Comparison of ENCODE assay signal across 17 cellular contexts in genomic region chr17:79802736-79803420, GRCh38. TPM values are rescaled to one million over a fixed set of nuclear protein-coding genes. Genes with fewer than 3 reads are reported as not detected.
DNase-seq lines count a peak whose midpoint lies in the region; ATAC-seq, FAIRE-seq and TF ChIP-seq lines count a peak whose summit lies in the region.
"Had no signal": no experiment of that assay in that cellular context is flagged by ENCODE, and none has a peak within 500 bp of the region (broad histone marks: within the 10 kb centered on the region; RNA-seq: fewer than 3 reads in every experiment).

No MANE protein-coding gene starts in this region.

- H4K20me1 ChIP-seq in Loucy (ENCODE audit: insufficient read depth, low read length, poor library complexity, severe bottlenecking) (no peaks in the 10 kb centered on the region), endothelial cell of umbilical vein (replicated peaks; ENCODE audit: control insufficient read depth, extremely low read depth, insufficient read depth, low read length) (no peaks in the 10 kb centered on the region), smooth muscle cell (ENCODE audit: low read depth) (no peaks in the 10 kb centered on the region)

- TF ChIP-seq POLR2A in endothelial cell of umbilical vein (IDR thresholded peaks at IDR 0.05; ENCODE audit: low read depth, low read length): no peak

- no peak for ATAC-seq in GM18511 (IDR thresholded peaks at IDR 0.05; ENCODE audit: unreplicated experiment)
- ATAC-seq: foreskin keratinocyte, psoas muscle, SK-N-SH treated with all-trans-retinoic acid at 6 μM for 48 hours had no signal

- POLR2A ChIA-PET in endothelial cell of umbilical vein (lab: Charles Lee): no interaction called here

- peaks cover 71% of the 10 kb centered on the region for H3K4me1 ChIP-seq in Loucy (ENCODE audit: insufficient read depth, low read length, poor library complexity, severe bottlenecking)
- peaks cover 9% of the 10 kb centered on the region for H3K4me1 ChIP-seq in endothelial cell of umbilical vein (ENCODE audit: control insufficient read depth, extremely low read depth, insufficient read depth, low read length)
- peaks cover 41% of the 10 kb centered on the region for H3K4me1 ChIP-seq in smooth muscle cell (ENCODE audit: low read depth)
- H3K4me1 ChIP-seq: foreskin keratinocyte had no signal

- H3K9me3 ChIP-seq in Loucy (ENCODE audit: insufficient read depth, low read depth, low read length) (no peaks in the 10 kb centered on the region), endothelial cell of umbilical vein (replicated peaks; ENCODE audit: control insufficient read depth, insufficient read depth, low read length) (no peaks in the 10 kb centered on the region), smooth muscle cell (replicated peaks; ENCODE audit: low read depth) (no peaks in the 10 kb centered on the region)
- H3K9me3 ChIP-seq: psoas muscle had no signal

- H3K4me2 ChIP-seq in Loucy (ENCODE audit: low read depth, low read length, poor library complexity, severe bottlenecking) (peak overlapping the region; percentile 94), endothelial cell of umbilical vein (ENCODE audit: insufficient read depth, low read length) (no peak overlapping the region), smooth muscle cell (peak overlapping the region; percentile 44)

- H3K27me3 ChIP-seq in Loucy (ENCODE audit: insufficient read depth, low read length, poor library complexity, severe bottlenecking) (no peaks in the 10 kb centered on the region), endothelial cell of umbilical vein (ENCODE audit: control insufficient read depth in 2 of 2, insufficient read depth in 2 of 2, low read length in 2 of 2) (peaks cover 91 to 100% of the 10 kb centered on the region in 2 experiments), smooth muscle cell (ENCODE audit: low read depth) (peaks cover 100% of the 10 kb centered on the region)

- H3K4me3 ChIP-seq in Loucy (ENCODE audit: low read length, poor library complexity, severe bottlenecking) (peak overlapping the region; percentile 72), endothelial cell of umbilical vein (replicated peaks in 1 of 3; ENCODE audit: insufficient read depth in 1 of 3, low read depth in 1 of 3, low read length in 3 of 3) (no peak overlapping the region), smooth muscle cell (no peak overlapping the region)
- H3K4me3 ChIP-seq: psoas muscle had no signal

- CTCF ChIA-PET in activated naive CD4-positive, alpha-beta T cell treated with anti-CD3 and anti-CD28 coated beads, Interleukin-2, amount 10 ng/mL, durations not matched to agents 7 days and 5 days (lab: Charles Lee): interaction anchor here (1.1 to 2.0 kb wide), 2 partner anchors 37 to 39 kb away, joined by 5 to 7 read pairs; partner anchors contain the start of gene CBX4
- CTCF ChIA-PET in activated naive CD4-positive, alpha-beta T cell treated with anti-CD3 and anti-CD28 coated beads for 36 hours (lab: Charles Lee): interaction anchor here (1.1 kb wide), 1 partner anchor 39 kb away, joined by 3 read pairs; no protein-coding TSS in a partner anchor
- CTCF ChIA-PET in endothelial cell of umbilical vein (lab: Charles Lee): interaction anchor here (1.1 to 2.5 kb wide), 4 partner anchors 9 to 32 kb away, joined by 5 to 9 read pairs (median 7); no protein-coding TSS in a partner anchor

- H2AFZ ChIP-seq in Loucy (ENCODE audit: low read length): no peak overlapping the region
- no peak overlapping the region for H2AFZ ChIP-seq in endothelial cell of umbilical vein (ENCODE audit: low read depth, low read length)
- no peak overlapping the region for H2AFZ ChIP-seq in smooth muscle cell (ENCODE audit: low read depth)

- H3K4me3 Mint-ChIP-seq in activated naive CD4-positive, alpha-beta T cell treated with anti-CD3 and anti-CD28 coated beads, Interleukin-2, amount 10 ng/mL, durations not matched to agents 7 days and 5 days: no peak overlapping the region
- no peak overlapping the region for H3K4me3 Mint-ChIP-seq in activated naive CD4-positive, alpha-beta T cell treated with anti-CD3 and anti-CD28 coated beads for 36 hours

- FAIRE-seq in endothelial cell of umbilical vein (lab: Jason Lieb, UNC): no peak

- TF ChIP-seq CTCF in Loucy (conservative IDR thresholded peaks at IDR 0.05; ENCODE audit: low read length) (no peak), endothelial cell of umbilical vein (IDR thresholded peaks at IDR 0.05; ENCODE audit: extremely low read depth in 1 of 2, insufficient read depth in 1 of 2, low read depth in 1 of 2, low read length in 2 of 2) (no peak), smooth muscle cell (IDR thresholded peaks at IDR 0.05; ENCODE audit: borderline replicate concordance, insufficient read depth, poor library complexity, severe bottlenecking) (no peak)

- no TSS peak for BruUV-seq in endothelial cell of umbilical vein (replicated peaks; lab: Mats Ljungman, UMichigan)

- peaks cover 18% of the 10 kb centered on the region for H3K36me3 Mint-ChIP-seq in activated naive CD4-positive, alpha-beta T cell treated with anti-CD3 and anti-CD28 coated beads, Interleukin-2, amount 10 ng/mL, durations not matched to agents 7 days and 5 days
- H3K36me3 Mint-ChIP-seq in activated naive CD4-positive, alpha-beta T cell treated with anti-CD3 and anti-CD28 coated beads for 36 hours (ENCODE audit: low read depth): no peaks in the 10 kb centered on the region

- 8% methylated on average over 39 of the region's 57 CpGs for WGBS in smooth muscle cell (ENCODE audit: low lambda C conversion rate)

- H3K36me3 ChIP-seq in Loucy (ENCODE audit: insufficient read depth, low read length) (no peaks in the 10 kb centered on the region), endothelial cell of umbilical vein (ENCODE audit: control insufficient read depth in 2 of 2, extremely low read depth in 1 of 2, insufficient read depth in 2 of 2, low read length in 2 of 2) (no peaks in the 10 kb centered on the region), smooth muscle cell (ENCODE audit: low read depth) (no peaks in the 10 kb centered on the region)

- H3K9ac ChIP-seq in Loucy (ENCODE audit: low read depth, low read length, poor library complexity, severe bottlenecking): peak overlapping the region; percentile 86
- no peak overlapping the region for H3K9ac ChIP-seq in endothelial cell of umbilical vein (replicated peaks; ENCODE audit: extremely low read depth, insufficient read depth, low read length)
- no peak overlapping the region for H3K9ac ChIP-seq in smooth muscle cell (ENCODE audit: low read depth)

- H3F3A ChIP-seq in Loucy (ENCODE audit: low read depth) (0 out of 2 replicates have a peak, but pooled peaks cover 5% of the 10 kb centered on the region), smooth muscle cell (ENCODE audit: low read depth) (peaks cover 13% of the 10 kb centered on the region)

- peaks cover 60% of the 10 kb centered on the region for H3K79me2 ChIP-seq in Loucy (ENCODE audit: insufficient read depth, low read length)
- H3K79me2 ChIP-seq in endothelial cell of umbilical vein (ENCODE audit: control insufficient read depth, insufficient read depth, low read length): no peaks in the 10 kb centered on the region
- H3K79me2 ChIP-seq in smooth muscle cell (ENCODE audit: low read depth): no peaks in the 10 kb centered on the region

- H3K27ac Mint-ChIP-seq in activated naive CD4-positive, alpha-beta T cell treated with anti-CD3 and anti-CD28 coated beads, Interleukin-2, amount 10 ng/mL, durations not matched to agents 7 days and 5 days: peak overlapping the region; percentile 24
- no peak overlapping the region for H3K27ac Mint-ChIP-seq in activated naive CD4-positive, alpha-beta T cell treated with anti-CD3 and anti-CD28 coated beads for 36 hours

- peaks cover 51% of the 10 kb centered on the region for H3K4me1 Mint-ChIP-seq in activated naive CD4-positive, alpha-beta T cell treated with anti-CD3 and anti-CD28 coated beads, Interleukin-2, amount 10 ng/mL, durations not matched to agents 7 days and 5 days
- peaks cover 50% of the 10 kb centered on the region for H3K4me1 Mint-ChIP-seq in activated naive CD4-positive, alpha-beta T cell treated with anti-CD3 and anti-CD28 coated beads for 36 hours (ENCODE audit: low read depth)

- no peaks in the 10 kb centered on the region for H3K9me1 ChIP-seq in endothelial cell of umbilical vein (replicated peaks; ENCODE audit: control insufficient read depth, extremely low read depth, insufficient read depth, low read length)

- H3K27me3 Mint-ChIP-seq in activated naive CD4-positive, alpha-beta T cell treated with anti-CD3 and anti-CD28 coated beads, Interleukin-2, amount 10 ng/mL, durations not matched to agents 7 days and 5 days: peaks cover 100% of the 10 kb centered on the region
- peaks cover 79% of the 10 kb centered on the region for H3K27me3 Mint-ChIP-seq in activated naive CD4-positive, alpha-beta T cell treated with anti-CD3 and anti-CD28 coated beads for 36 hours (ENCODE audit: low read depth)

- dilution Hi-C loops in endothelial cell of umbilical vein (cut with MboI; ENCODE audit: extremely low pct_ligation_motif_present, low sequenced_read_pairs): no loop called here

- H3K9me2 ChIP-seq in Loucy (replicated peaks; ENCODE audit: low read depth, low read length): no peaks in the 10 kb centered on the region

- H3K27ac ChIP-seq in endothelial cell of umbilical vein (ENCODE audit: insufficient read depth, low read depth, low read length) (no peak overlapping the region), smooth muscle cell (ENCODE audit: low read depth) (no peak overlapping the region)
- H3K27ac ChIP-seq: foreskin keratinocyte, psoas muscle had no signal

- H3K9me3 Mint-ChIP-seq in activated naive CD4-positive, alpha-beta T cell treated with anti-CD3 and anti-CD28 coated beads, Interleukin-2, amount 10 ng/mL, durations not matched to agents 7 days and 5 days: no peaks in the 10 kb centered on the region
- H3K9me3 Mint-ChIP-seq in activated naive CD4-positive, alpha-beta T cell treated with anti-CD3 and anti-CD28 coated beads for 36 hours: no peaks in the 10 kb centered on the region

- intact Hi-C loops in activated naive CD4-positive, alpha-beta T cell treated with anti-CD3 and anti-CD28 coated beads for 36 hours (cut with micrococcal nuclease): no loop called here
- intact Hi-C loops in endothelial cell of umbilical vein (cut with micrococcal nuclease): no loop called here

- DNase-seq in activated naive CD4-positive, alpha-beta T cell treated with anti-CD3 and anti-CD28 coated beads, Interleukin-2, amount 10 ng/mL, durations not matched to agents 7 days and 5 days: no peak
- no peak for DNase-seq in activated naive CD4-positive, alpha-beta T cell treated with anti-CD3 and anti-CD28 coated beads for 36 hours
- no peak for DNase-seq in endothelial cell of umbilical vein (ENCODE audit: low read depth, low spot score)
- no peak for DNase-seq in smooth muscle cell (lab: John Stamatoyannopoulos, UW; ENCODE audit: unreplicated experiment)
- no peak for DNase-seq in activated T-cell treated with anti-CD3 and anti-CD28 coated beads for 4 hours
- no peak for DNase-seq in NCI-H187 treated with DMSO at 0.1 percent for 48 hours (lab: John Stamatoyannopoulos, UW)
- DNase-seq: COR-L47; foreskin keratinocyte; HCEC 1CT; MM.1S; NCI-H2029; NCI-H510A treated with DMSO at 0.1 percent for 48 hours; psoas muscle; stimulated activated CD4-positive, alpha-beta T cell treated with anti-CD3 and anti-CD28 coated beads, Interleukin-15, amount 100 ng/mL, for 24 hours had no signal

RNA-seq across cellular contexts. Expression of gene CBX8, which starts 6.0 kb away (rescaled TPM):
- 1 to 10 TPM; 3.8 to 3.9 TPM for total RNA-seq in activated naive CD4-positive, alpha-beta T cell treated with anti-CD3 and anti-CD28 coated beads for 36 hours
- 3.1 TPM in 2 replicates for total RNA-seq in endothelial cell of umbilical vein
- 0.49 and 0.69 TPM in 2 replicates for polyA plus RNA-seq in endothelial cell of umbilical vein
- polyA plus RNA-seq in endothelial cell of umbilical vein (2011; cell fraction: cytosol; rRNA removed): 0.28 and 0.41 TPM in 2 replicates
- polyA plus RNA-seq in endothelial cell of umbilical vein (2011; cell fraction: nucleus; rRNA removed): 0.40 and 1.1 TPM in 2 replicates
- polyA plus RNA-seq in endothelial cell of umbilical vein (2012): 1.4 and 1.8 TPM in 2 replicates
- polyA minus RNA-seq in endothelial cell of umbilical vein: 0.25 and 1.1 TPM in 2 replicates
- polyA minus RNA-seq in endothelial cell of umbilical vein (2011; cell fraction: cytosol; rRNA and poly(A)+ RNA removed): 2.4 TPM
- polyA minus RNA-seq in endothelial cell of umbilical vein (2011; cell fraction: nucleus; rRNA and poly(A)+ RNA removed): 0.19 and 0.34 TPM in 2 replicates
- 1.9 and 2.6 TPM in 2 replicates for total RNA-seq in smooth muscle cell
- polyA plus RNA-seq in smooth muscle cell: 4.3 and 9.0 TPM in 2 replicates

RNA-seq across cellular contexts. Expression of gene CBX2, which starts 24.9 kb away (rescaled TPM):
- 1 to 10 TPM; 5.2 to 5.8 TPM for total RNA-seq in activated naive CD4-positive, alpha-beta T cell treated with anti-CD3 and anti-CD28 coated beads for 36 hours
- 19.8 and 20.0 TPM in 2 replicates for total RNA-seq in endothelial cell of umbilical vein
- 10.5 and 12.6 TPM in 2 replicates for polyA plus RNA-seq in endothelial cell of umbilical vein
- 8.4 and 9.0 TPM in 2 replicates for polyA plus RNA-seq in endothelial cell of umbilical vein (2011; cell fraction: cytosol; rRNA removed)
- polyA plus RNA-seq in endothelial cell of umbilical vein (2011; cell fraction: nucleus; rRNA removed): 11.0 and 11.7 TPM in 2 replicates
- polyA plus RNA-seq in endothelial cell of umbilical vein (2012): 9.3 and 9.8 TPM in 2 replicates
- 11.0 and 12.1 TPM in 2 replicates for polyA minus RNA-seq in endothelial cell of umbilical vein
- polyA minus RNA-seq in endothelial cell of umbilical vein (2011; cell fraction: cytosol; rRNA and poly(A)+ RNA removed): 23.6 TPM
- 3.8 and 6.0 TPM in 2 replicates for polyA minus RNA-seq in endothelial cell of umbilical vein (2011; cell fraction: nucleus; rRNA and poly(A)+ RNA removed)
- 4.0 and 7.3 TPM in 2 replicates for total RNA-seq in smooth muscle cell
- polyA plus RNA-seq in smooth muscle cell: 10.1 and 11.0 TPM in 2 replicates

RNA-seq across cellular contexts. Expression of gene CBX4, which starts 36.4 kb away (rescaled TPM):
- total RNA-seq in activated naive CD4-positive, alpha-beta T cell treated with anti-CD3 and anti-CD28 coated beads for 36 hours: 10 to 100 TPM; 22.7 to 26.3 TPM
- total RNA-seq in endothelial cell of umbilical vein: 12.3 TPM in 2 replicates
- polyA plus RNA-seq in endothelial cell of umbilical vein: 7.0 and 9.3 TPM in 2 replicates
- polyA plus RNA-seq in endothelial cell of umbilical vein (2011; cell fraction: cytosol; rRNA removed): 3.9 and 5.3 TPM in 2 replicates
- polyA plus RNA-seq in endothelial cell of umbilical vein (2011; cell fraction: nucleus; rRNA removed): 4.6 and 5.5 TPM in 2 replicates
- 3.4 and 5.9 TPM in 2 replicates for polyA plus RNA-seq in endothelial cell of umbilical vein (2012)
- 2.9 and 3.6 TPM in 2 replicates for polyA minus RNA-seq in endothelial cell of umbilical vein
- polyA minus RNA-seq in endothelial cell of umbilical vein (2011; cell fraction: cytosol; rRNA and poly(A)+ RNA removed): 36.5 TPM
- polyA minus RNA-seq in endothelial cell of umbilical vein (2011; cell fraction: nucleus; rRNA and poly(A)+ RNA removed): 2.4 and 3.1 TPM in 2 replicates
- 17.3 and 17.4 TPM in 2 replicates for total RNA-seq in smooth muscle cell
- polyA plus RNA-seq in smooth muscle cell: 44.6 and 47.2 TPM in 2 replicates
